ENCODE assay signal across 9 cellular contexts in genomic region chr6:41901882-41902519, GRCh38. TPM values are rescaled to one million over a fixed set of nuclear protein-coding genes. Genes with fewer than 3 reads are reported as not detected.
A peak's percentile ranks its signal among the peaks of the same experiment; 100 is the strongest.
DNase-seq lines count a peak whose midpoint lies in the region; ATAC-seq and TF ChIP-seq lines count a peak whose summit lies in the region.
"Had no signal": no experiment of that assay in that cellular context is flagged by ENCODE, and none has a peak within 500 bp of the region (broad histone marks: within the 10 kb centered on the region; RNA-seq: fewer than 3 reads in every experiment).

No MANE protein-coding gene starts in this region.

- WGBS in heart right ventricle, 2 donors, result 100% methylated on average over 1 of the region's 1 CpG

- H3K4me3 ChIP-seq in heart right ventricle, result no peak overlapping the region

- DNase-seq in heart right ventricle (peak in 1 of 2 donors; percentile 10), Right ventricle myocardium inferior (ENCODE audit: missing footprints) (no peak), endothelial cell (ENCODE audit: low spot score) (peak; percentile 52), GM19240 (ENCODE audit: insufficient read length, low spot score) (no peak), LoVo (ENCODE audit: low spot score) (no peak)
- DNase-seq in activated CD4-positive, alpha-beta T cell treated with anti-CD3 and anti-CD28 coated beads for 36 hours, result peak; percentile 75
- peak; percentile 56 for DNase-seq in stimulated activated CD4-positive, alpha-beta T cell treated with anti-CD3 and anti-CD28 coated beads, Interleukin-4, amount 100 ng/mL, for 1 hour

- H3K9me3 ChIP-seq in heart right ventricle, result no peaks in the 10 kb centered on the region

- intact Hi-C loops in heart right ventricle (cut with DNase I) (loop anchor here in 2 of 10 donors (5.0 to 10.0 kb wide), 2 partner anchors 107 to 145 kb away; no protein-coding TSS in a partner anchor), Right ventricle myocardium inferior (cut with DNase I) (no loop called here)
- intact Hi-C loops in activated CD4-positive, alpha-beta T cell treated with anti-CD3 and anti-CD28 coated beads for 36 hours (cut with DNase I, micrococcal nuclease), result loop anchor here (1.0 to 2.0 kb wide), 3 partner anchors 19 to 264 kb away; partner anchors contain the start of genes BYSL (in 1 of the 2) and MED20 (in 1 of the 2)

- TF ChIP-seq CTCF in heart right ventricle (IDR thresholded peaks at IDR 0.05), result peak in 5 of 9 donors; percentile 13 to 39 (median 23)
- TF ChIP-seq CTCF in endothelial cell (IDR thresholded peaks at IDR 0.05; ENCODE audit: unreplicated experiment), result peak; percentile 31

- POLR2A ChIA-PET in activated CD4-positive, alpha-beta T cell treated with anti-CD3 and anti-CD28 coated beads for 36 hours (lab: Charles Lee), result no interaction called here

- H3K4me1 ChIP-seq in heart right ventricle, result peaks cover 0 to 19% (median 4%) of the 10 kb centered on the region in 9 donors

- no peak overlapping the region for H3K27ac ChIP-seq in heart right ventricle

- H3K27me3 Mint-ChIP-seq in activated CD4-positive, alpha-beta T cell treated with anti-CD3 and anti-CD28 coated beads for 36 hours, result no peaks in the 10 kb centered on the region
- H3K27me3 Mint-ChIP-seq in endothelial cell (ENCODE audit: unreplicated experiment), result no peaks in the 10 kb centered on the region
- H3K27me3 Mint-ChIP-seq: stimulated activated naive CD8-positive, alpha-beta T cell treated with anti-CD3 and anti-CD28 coated beads, Interleukin-15, Interleukin-2, amounts not matched to agents 100 ng/mL and 50 ng/mL, for 24 hours had no signal

- CTCF ChIA-PET in activated CD4-positive, alpha-beta T cell treated with anti-CD3 and anti-CD28 coated beads for 36 hours (lab: Charles Lee), result interaction anchor here (0.6 to 5.1 kb wide), 5 partner anchors 35 to 149 kb away, joined by 3 to 60 read pairs (median 3); partner anchors contain the start of gene TAF8

- no peaks in the 10 kb centered on the region for H3K27me3 ChIP-seq in heart right ventricle

- H3K36me3 ChIP-seq in heart right ventricle, result peaks cover 0 to 64% (median 13%) of the 10 kb centered on the region in 9 donors

- H3K4me1 Mint-ChIP-seq in activated CD4-positive, alpha-beta T cell treated with anti-CD3 and anti-CD28 coated beads for 36 hours, result peaks cover 6% of the 10 kb centered on the region
- peaks cover 9% of the 10 kb centered on the region for H3K4me1 Mint-ChIP-seq in endothelial cell (ENCODE audit: unreplicated experiment)

- no peak overlapping the region for H3K4me3 Mint-ChIP-seq in activated CD4-positive, alpha-beta T cell treated with anti-CD3 and anti-CD28 coated beads for 36 hours
- H3K4me3 Mint-ChIP-seq in endothelial cell (ENCODE audit: unreplicated experiment), result no peak overlapping the region
- H3K4me3 Mint-ChIP-seq: stimulated activated naive CD8-positive, alpha-beta T cell treated with anti-CD3 and anti-CD28 coated beads, Interleukin-15, Interleukin-2, amounts not matched to agents 100 ng/mL and 50 ng/mL, for 24 hours had no signal

- H3K36me3 Mint-ChIP-seq in activated CD4-positive, alpha-beta T cell treated with anti-CD3 and anti-CD28 coated beads for 36 hours (ENCODE audit: low read depth), result peaks cover 2% of the 10 kb centered on the region
- H3K36me3 Mint-ChIP-seq in endothelial cell (ENCODE audit: low read depth, unreplicated experiment), result peaks cover 26% of the 10 kb centered on the region

- H3K9me3 Mint-ChIP-seq in activated CD4-positive, alpha-beta T cell treated with anti-CD3 and anti-CD28 coated beads for 36 hours (ENCODE audit: low read depth), result no peaks in the 10 kb centered on the region
- H3K9me3 Mint-ChIP-seq in endothelial cell (ENCODE audit: unreplicated experiment), result no peaks in the 10 kb centered on the region
- H3K9me3 Mint-ChIP-seq: stimulated activated naive CD8-positive, alpha-beta T cell treated with anti-CD3 and anti-CD28 coated beads, Interleukin-15, Interleukin-2, amounts not matched to agents 100 ng/mL and 50 ng/mL, for 24 hours had no signal

- no peak overlapping the region for H3K27ac Mint-ChIP-seq in activated CD4-positive, alpha-beta T cell treated with anti-CD3 and anti-CD28 coated beads for 36 hours
- peak overlapping the region; percentile 52 for H3K27ac Mint-ChIP-seq in endothelial cell (ENCODE audit: unreplicated experiment)
- H3K27ac Mint-ChIP-seq: stimulated activated naive CD8-positive, alpha-beta T cell treated with anti-CD3 and anti-CD28 coated beads, Interleukin-15, Interleukin-2, amounts not matched to agents 100 ng/mL and 50 ng/mL, for 24 hours had no signal

- ATAC-seq in heart right ventricle, result no peak
- ATAC-seq in Right ventricle myocardium inferior, result no peak
- ATAC-seq in activated CD4-positive, alpha-beta T cell treated with anti-CD3 and anti-CD28 coated beads for 36 hours, result peak; percentile 78
- no peak for ATAC-seq in GM18868 (IDR thresholded peaks at IDR 0.05; ENCODE audit: unreplicated experiment)

RNA-seq across cellular contexts. Expression of gene USP49, which starts 6.8 kb away (rescaled TPM):
- total RNA-seq in heart right ventricle (1 to 10 TPM; 1.1 to 2.0 (median 1.7) TPM), Right ventricle myocardium inferior (2.0 TPM), endothelial cell (ENCODE audit: unreplicated experiment) (7.1 TPM)
- 1 to 10 TPM in 1 of 2 donors, under 1 TPM in 1; 0.58 to 2.0 TPM for polyA plus RNA-seq in heart right ventricle
- 1 to 10 TPM; 5.6 to 7.3 TPM for total RNA-seq in activated CD4-positive, alpha-beta T cell treated with anti-CD3 and anti-CD28 coated beads for 36 hours

RNA-seq across cellular contexts. Expression of gene MED20, which starts 18.9 kb away (rescaled TPM):
- total RNA-seq in heart right ventricle, result 10 to 100 TPM; 12.6 to 21.5 (median 17.3) TPM
- 10 to 100 TPM; 11.0 to 11.1 TPM for polyA plus RNA-seq in heart right ventricle
- total RNA-seq in Right ventricle myocardium inferior, result 22.9 TPM
- 10 to 100 TPM; 19.4 to 21.6 TPM for total RNA-seq in activated CD4-positive, alpha-beta T cell treated with anti-CD3 and anti-CD28 coated beads for 36 hours
- total RNA-seq in endothelial cell (ENCODE audit: unreplicated experiment), result 39.4 TPM

RNA-seq across cellular contexts. Expression of gene BYSL, which starts 19.3 kb away (rescaled TPM):
- total RNA-seq in heart right ventricle, result 10 to 100 TPM in 3 of 10 donors, 1 to 10 TPM in 7; 7.5 to 14.6 (median 9.9) TPM
- 10 to 100 TPM in 1 of 2 donors, 1 to 10 TPM in 1; 4.3 to 20.0 TPM for polyA plus RNA-seq in heart right ventricle
- total RNA-seq in Right ventricle myocardium inferior, result 9.6 TPM
- total RNA-seq in activated CD4-positive, alpha-beta T cell treated with anti-CD3 and anti-CD28 coated beads for 36 hours, result 10 to 100 TPM; 51.6 to 56.0 TPM
- total RNA-seq in endothelial cell (ENCODE audit: unreplicated experiment), result 21.9 TPM

RNA-seq across cellular contexts. Expression of gene CCND3, which starts 39.6 kb away (rescaled TPM):
- total RNA-seq in heart right ventricle (10 to 100 TPM; 29.6 to 51.8 (median 37.5) TPM), Right ventricle myocardium inferior (51.5 TPM), endothelial cell (ENCODE audit: unreplicated experiment) (39.3 TPM)
- polyA plus RNA-seq in heart right ventricle, result 10 to 100 TPM; 55.5 to 77.3 TPM
- total RNA-seq in activated CD4-positive, alpha-beta T cell treated with anti-CD3 and anti-CD28 coated beads for 36 hours, result 100 to 1,000 TPM; 625 to 806 TPM

Comparison
In these comparisons a context has a peak if more than half of its experiments do, and no peak if none do; other contexts are left out.
1. DNase-seq: peak in activated CD4-positive, alpha-beta T cell treated with anti-CD3 and anti-CD28 coated beads for 36 hours (single experiment), endothelial cell (single experiment) and stimulated activated CD4-positive, alpha-beta T cell treated with anti-CD3 and anti-CD28 coated beads, Interleukin-4, amount 100 ng/mL, for 1 hour (single experiment); none in Right ventricle myocardium inferior (single experiment), GM19240 (single experiment) and LoVo (single experiment).